In genomic region chr2:32271063-32271462, GRCh38 we compare ENCODE assay signal across 35 cellular contexts. TPM values are rescaled to one million over a fixed set of nuclear protein-coding genes. Genes with fewer than 3 reads are reported as not detected.
"Had no signal": no experiment of that assay in that cellular context is flagged by ENCODE, and none has a peak within 500 bp of the region (broad histone marks: within the 10 kb centered on the region; RNA-seq: fewer than 3 reads in every experiment).

No MANE protein-coding gene starts in this region.

- H3K27ac Mint-ChIP-seq: activated B cell treated with CpG ODN at 0.5 μM for 24 hours; activated CD4-positive, alpha-beta T cell treated with anti-CD3 and anti-CD28 coated beads, Interleukin-2, amount 10 ng/mL, durations not matched to agents 24 days and 14 days; activated CD8-positive, alpha-beta T cell treated with anti-CD3 and anti-CD28 coated beads for 36 hours; activated naive CD8-positive, alpha-beta T cell treated with anti-CD3 and anti-CD28 coated beads for 36 hours had no signal

- H3K4me3 ChIP-seq: cardiac muscle cell, K562, Peyer's patch had no signal

- H3K36me3 Mint-ChIP-seq: activated naive CD8-positive, alpha-beta T cell treated with anti-CD3 and anti-CD28 coated beads for 36 hours had no signal

- ATAC-seq: activated CD8-positive, alpha-beta T cell treated with anti-CD3 and anti-CD28 coated beads for 36 hours; K562; PC-3; Right ventricle myocardium inferior had no signal

- H3K4me3 Mint-ChIP-seq: activated B cell treated with CpG ODN at 0.5 μM for 24 hours; activated CD4-positive, alpha-beta T cell treated with anti-CD3 and anti-CD28 coated beads, Interleukin-2, amount 10 ng/mL, durations not matched to agents 24 days and 14 days; activated CD8-positive, alpha-beta T cell treated with anti-CD3 and anti-CD28 coated beads for 36 hours; activated naive CD8-positive, alpha-beta T cell treated with anti-CD3 and anti-CD28 coated beads for 36 hours; central memory CD8-positive, alpha-beta T cell had no signal

- DNase-seq: activated B cell treated with CpG ODN at 0.5 μM for 24 hours; activated CD4-positive, alpha-beta T cell treated with anti-CD3 and anti-CD28 coated beads, Interleukin-2, amount 10 ng/mL, durations not matched to agents 24 days and 14 days; activated CD4-positive, alpha-beta T cell treated with anti-CD3 and anti-CD28 coated beads, Interleukin-2, amount 50 U/mL, for 4 hours; activated CD8-positive, alpha-beta T cell treated with anti-CD3 and anti-CD28 coated beads for 36 hours; activated effector memory CD4-positive, alpha-beta T cell treated with anti-CD3 and anti-CD28 coated beads, Interleukin-2, amount 50 U/mL, for 16 hours; activated naive CD4-positive, alpha-beta T cell; activated naive CD4-positive, alpha-beta T cell treated with anti-CD3 and anti-CD28 coated beads, Interleukin-2, amount 50 U/mL, for 16 hours; activated naive CD8-positive, alpha-beta T cell treated with anti-CD3 and anti-CD28 coated beads for 36 hours; activated T-cell treated with anti-CD3 and anti-CD28 coated beads, Interleukin-2, amount 50 U/mL, for 48 hours; amniotic stem cell; aorta; brain microvascular endothelial cell; MM.1S; MV-4-11; NCI-H1092; NCI-H1436 treated with DMSO at 0.1 percent for 48 hours; NCI-H1694 treated with DMSO at 0.1 percent for 48 hours; NCI-H2029; NCI-H2107; NCI-H2171; NCI-H510A; NCI-H526; NCI-H748 treated with DMSO at 0.1 percent for 48 hours; NK-92 treated with Interleukin-12 subunit alpha and Interleukin-12 subunit beta, amount 100 ng/mL, for 24 hours; PC-3; Peyer's patch; SW 1271; T-helper 1 cell; T-helper 2 cell; T-helper 9 cell had no signal

- H3K4me1 Mint-ChIP-seq: activated B cell treated with CpG ODN at 0.5 μM for 24 hours; activated CD4-positive, alpha-beta T cell treated with anti-CD3 and anti-CD28 coated beads, Interleukin-2, amount 10 ng/mL, durations not matched to agents 24 days and 14 days; activated naive CD8-positive, alpha-beta T cell treated with anti-CD3 and anti-CD28 coated beads for 36 hours; central memory CD8-positive, alpha-beta T cell had no signal

- H3K9me3 Mint-ChIP-seq: activated B cell treated with CpG ODN at 0.5 μM for 24 hours; activated CD4-positive, alpha-beta T cell treated with anti-CD3 and anti-CD28 coated beads, Interleukin-2, amount 10 ng/mL, durations not matched to agents 24 days and 14 days; activated CD8-positive, alpha-beta T cell treated with anti-CD3 and anti-CD28 coated beads for 36 hours; activated naive CD8-positive, alpha-beta T cell treated with anti-CD3 and anti-CD28 coated beads for 36 hours; central memory CD8-positive, alpha-beta T cell had no signal

RNA-seq across cellular contexts. Expression of gene NLRC4, which starts 6.4 kb away (rescaled TPM):
- total RNA-seq: activated CD8-positive, alpha-beta memory T cell treated with anti-CD3 and anti-CD28 coated beads for 36 hours; activated CD8-positive, alpha-beta T cell treated with anti-CD3 and anti-CD28 coated beads for 36 hours; activated naive CD8-positive, alpha-beta T cell treated with anti-CD3 and anti-CD28 coated beads for 36 hours; cardiac muscle cell; PC-3 had no signal
